In genomic region chr12:80648866-80649265, GRCh38 we compare ENCODE assay signal across 17 cellular contexts. TPM values are rescaled to one million over a fixed set of nuclear protein-coding genes. Genes with fewer than 3 reads are reported as not detected.
DNase-seq lines count a peak whose midpoint lies in the region; TF ChIP-seq lines count a peak whose summit lies in the region.
"Had no signal": no experiment of that assay in that cellular context is flagged by ENCODE, and none has a peak within 500 bp of the region (broad histone marks: within the 10 kb centered on the region; RNA-seq: fewer than 3 reads in every experiment).

No MANE protein-coding gene starts in this region.

- no peak for TF ChIP-seq CTCF in brain microvascular endothelial cell (IDR thresholded peaks at IDR 0.05; ENCODE audit: low read depth, low read length, missing control alignments)

- peak overlapping the region; percentile 10 for H3K27ac ChIP-seq in brain microvascular endothelial cell
- H3K27ac ChIP-seq: BLaER1 treated with 17β-estradiol and CSF1 and Interleukin-3, amounts not matched to agents 10 nM and 100 nM had no signal

- no peak overlapping the region for H3K4me3 ChIP-seq in brain microvascular endothelial cell (ENCODE audit: low read depth, low read length)
- H3K4me3 ChIP-seq: BLaER1 treated with 17β-estradiol and CSF1 and Interleukin-3, amounts not matched to agents 10 nM and 100 nM had no signal

- in situ Hi-C loops in brain microvascular endothelial cell (cut with HindIII; ENCODE audit: low pct_ligation_motif_present, low sequenced_read_pairs), result no loop called here

- intact Hi-C loops in activated naive CD4-positive, alpha-beta T cell treated with anti-CD3 and anti-CD28 coated beads for 36 hours (cut with micrococcal nuclease), result no loop called here

- no peaks in the 10 kb centered on the region for H3K4me1 Mint-ChIP-seq in activated naive CD4-positive, alpha-beta T cell treated with anti-CD3 and anti-CD28 coated beads for 36 hours (ENCODE audit: low read depth)

- H3K4me3 Mint-ChIP-seq in activated naive CD4-positive, alpha-beta T cell treated with anti-CD3 and anti-CD28 coated beads for 36 hours, result no peak overlapping the region
- H3K4me3 Mint-ChIP-seq: activated naive CD8-positive, alpha-beta T cell had no signal

- H3K36me3 ChIP-seq in brain microvascular endothelial cell (replicated peaks), result no peaks in the 10 kb centered on the region
- H3K36me3 ChIP-seq: BLaER1 treated with 17β-estradiol and CSF1 and Interleukin-3, amounts not matched to agents 10 nM and 100 nM had no signal

- CTCF ChIA-PET in activated naive CD4-positive, alpha-beta T cell treated with anti-CD3 and anti-CD28 coated beads for 36 hours (lab: Charles Lee), result no interaction called here

- H3K27me3 Mint-ChIP-seq in activated naive CD4-positive, alpha-beta T cell treated with anti-CD3 and anti-CD28 coated beads for 36 hours (ENCODE audit: low read depth), result no peaks in the 10 kb centered on the region
- H3K27me3 Mint-ChIP-seq: activated naive CD8-positive, alpha-beta T cell had no signal

- DNase-seq in AG08396 (ENCODE audit: low spot score) (peak; percentile 13), HT1080 (ENCODE audit: low read depth) (peak; percentile 58), brain microvascular endothelial cell (peak; percentile 47), kidney glomerular epithelial cell (lab: John Stamatoyannopoulos, UW) (peak; percentile 46), HuH-7 (ENCODE audit: low spot score) (no peak), NAMALWA (ENCODE audit: low spot score) (no peak), dermis blood vessel endothelial cell (no peak)
- no peak for DNase-seq in activated naive CD4-positive, alpha-beta T cell treated with anti-CD3 and anti-CD28 coated beads for 36 hours
- DNase-seq: activated CD4-positive, alpha-beta T cell treated with anti-CD3 and anti-CD28 coated beads for 1 hour; activated CD8-positive, alpha-beta memory T cell treated with anti-CD3 and anti-CD28 coated beads, Interleukin-2, amount 50 U/mL, for 48 hours; DMS79; foreskin melanocyte; NCI-H524; posterior cingulate gyrus; T-helper 2 cell had no signal

- H3K36me3 Mint-ChIP-seq in activated naive CD4-positive, alpha-beta T cell treated with anti-CD3 and anti-CD28 coated beads for 36 hours (ENCODE audit: low read depth), result no peaks in the 10 kb centered on the region
- H3K36me3 Mint-ChIP-seq: activated naive CD8-positive, alpha-beta T cell had no signal

- H3K27ac Mint-ChIP-seq in activated naive CD4-positive, alpha-beta T cell treated with anti-CD3 and anti-CD28 coated beads for 36 hours, result no peak overlapping the region
- H3K27ac Mint-ChIP-seq: activated naive CD8-positive, alpha-beta T cell had no signal

- H3K9me3 Mint-ChIP-seq in activated naive CD4-positive, alpha-beta T cell treated with anti-CD3 and anti-CD28 coated beads for 36 hours, result no peaks in the 10 kb centered on the region

- H3K27me3 ChIP-seq in brain microvascular endothelial cell (replicated peaks), result no peaks in the 10 kb centered on the region
- H3K27me3 ChIP-seq: BLaER1 treated with 17β-estradiol and CSF1 and Interleukin-3, amounts not matched to agents 10 nM and 100 nM had no signal

RNA-seq across cellular contexts. Expression of gene MYF6, which starts 58.6 kb away (rescaled TPM):
- total RNA-seq in HT1080 (2014; rRNA removed; shearing (Covaris generic)), result not detected in 2 replicates
- not detected in 2 replicates for polyA plus RNA-seq in HT1080 (2015; cell fraction: cytosol; rRNA removed)
- polyA plus RNA-seq in HT1080 (2015; cell fraction: nucleus; rRNA removed), result not detected in 2 replicates
- total RNA-seq in activated naive CD4-positive, alpha-beta T cell treated with anti-CD3 and anti-CD28 coated beads for 36 hours, result not detected
- not detected in 2 replicates for total RNA-seq in dermis blood vessel endothelial cell

Comparison
In these comparisons a context has a peak if more than half of its experiments do, and no peak if none do; other contexts are left out.
1. DNase-seq: peak in AG08396 (single experiment), HT1080 (single experiment), brain microvascular endothelial cell (single experiment) and kidney glomerular epithelial cell (single experiment); none in HuH-7 (single experiment), NAMALWA (single experiment), activated naive CD4-positive, alpha-beta T cell treated with anti-CD3 and anti-CD28 coated beads for 36 hours (single experiment) and dermis blood vessel endothelial cell (single experiment).